ENCODE assay signal across 8 cellular contexts in the genomic region with DNA sequence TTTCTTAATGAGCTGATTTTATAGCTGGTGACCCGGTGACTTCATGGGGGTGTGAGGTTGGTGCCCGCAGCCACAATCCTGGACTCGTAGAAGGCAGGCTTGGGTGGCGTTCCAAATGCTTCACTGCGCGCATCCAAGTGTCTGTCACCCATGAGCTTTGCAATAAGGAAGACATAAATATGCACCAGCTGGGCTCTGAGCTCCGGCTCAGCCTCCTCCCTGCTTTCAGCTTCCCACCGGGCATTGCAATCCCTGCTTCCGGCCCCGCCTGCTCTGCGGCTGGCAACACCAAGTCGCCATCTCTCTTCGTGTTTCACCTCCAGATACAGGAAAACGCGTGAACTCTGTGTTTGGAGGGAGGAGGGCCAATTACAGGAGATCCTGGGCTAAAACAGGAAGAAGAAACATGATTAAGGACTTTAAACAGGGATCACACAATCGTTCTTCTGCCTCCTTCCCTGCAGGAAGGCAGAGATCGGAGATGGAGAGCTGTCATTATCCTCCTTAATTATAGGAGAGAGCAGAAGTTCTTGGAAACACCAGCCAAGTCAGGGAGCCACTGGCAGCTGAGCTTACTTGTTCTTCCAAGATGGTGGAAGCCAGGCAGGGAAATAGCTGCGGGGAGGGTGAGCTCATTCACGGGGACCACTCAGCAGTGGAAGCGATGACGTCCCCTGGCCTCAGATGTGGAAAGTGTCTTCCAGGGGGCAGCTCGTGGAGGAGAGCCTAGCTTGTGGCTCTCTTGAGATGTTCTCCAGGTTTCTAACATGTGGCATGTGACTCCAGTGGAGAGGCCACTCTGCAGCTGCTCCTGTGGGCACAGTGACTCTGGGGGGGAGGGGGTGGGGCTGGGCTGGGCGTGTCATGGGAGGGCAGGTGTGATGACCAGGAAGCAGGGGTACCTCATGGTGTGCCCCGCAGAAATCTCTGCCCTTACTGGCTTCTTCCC.
A peak's percentile ranks its signal among the peaks of the same experiment; 100 is the strongest.
DNase-seq lines count a peak whose midpoint lies in the region; ATAC-seq and TF ChIP-seq lines count a peak whose summit lies in the region.

No MANE protein-coding gene starts in this region.

- H3K4me3 Mint-ChIP-seq in neural crest cell (no peak overlapping the region), natural killer cell (no peak overlapping the region)
- no peak overlapping the region for H3K4me3 Mint-ChIP-seq in activated T-helper 1 cell treated with anti-CD3 and anti-CD28 coated beads, Interleukin-12 subunit alpha, Interleukin-12 subunit beta, Interleukin-2, Interleukin-4 antibody, amounts not matched to agents 30 ng/mL and 10 ng/mL and 1 ng/mL, durations not matched to agents 14 hours and 24 hours and 36 hours

- intact Hi-C loops in natural killer cell (cut with micrococcal nuclease) = no loop called here
- intact Hi-C loops in activated T-helper 1 cell treated with anti-CD3 and anti-CD28 coated beads, Interleukin-12 subunit alpha, Interleukin-12 subunit beta, Interleukin-2, Interleukin-4 antibody, amounts not matched to agents 30 ng/mL and 10 ng/mL and 1 ng/mL, durations not matched to agents 14 hours and 24 hours and 36 hours (cut with micrococcal nuclease) = no loop called here

- H3K9me3 Mint-ChIP-seq in neural crest cell (no peaks in the 10 kb centered on the region), natural killer cell (no peaks in the 10 kb centered on the region)
- H3K9me3 Mint-ChIP-seq in activated T-helper 1 cell treated with anti-CD3 and anti-CD28 coated beads, Interleukin-12 subunit alpha, Interleukin-12 subunit beta, Interleukin-2, Interleukin-4 antibody, amounts not matched to agents 30 ng/mL and 10 ng/mL and 1 ng/mL, durations not matched to agents 14 hours and 24 hours and 36 hours = peaks cover 5% of the 10 kb centered on the region

- DNase-seq in GM12864 (ENCODE audit: low read depth) (no peak), WERI-Rb-1 (peak; percentile 71), neural crest cell (ENCODE audit: low read depth, low spot score) (no peak), natural killer cell (no peak), SKM-1 treated with dmso at 0.1 percent for 144 hours (lab: John Stamatoyannopoulos, UW; ENCODE audit: unreplicated experiment) (no peak)
- no peak for DNase-seq in activated T-helper 1 cell treated with anti-CD3 and anti-CD28 coated beads, Interleukin-12 subunit alpha, Interleukin-12 subunit beta, Interleukin-2, Interleukin-4 antibody, amounts not matched to agents 30 ng/mL and 10 ng/mL and 1 ng/mL, durations not matched to agents 14 hours and 24 hours and 36 hours (ENCODE audit: low spot score)

- H3K27me3 Mint-ChIP-seq in neural crest cell (ENCODE audit: low read depth) = no peaks in the 10 kb centered on the region
- no peaks in the 10 kb centered on the region for H3K27me3 Mint-ChIP-seq in natural killer cell (ENCODE audit: low read depth in 2 of 2)
- peaks cover 3% of the 10 kb centered on the region for H3K27me3 Mint-ChIP-seq in activated T-helper 1 cell treated with anti-CD3 and anti-CD28 coated beads, Interleukin-12 subunit alpha, Interleukin-12 subunit beta, Interleukin-2, Interleukin-4 antibody, amounts not matched to agents 30 ng/mL and 10 ng/mL and 1 ng/mL, durations not matched to agents 14 hours and 24 hours and 36 hours (ENCODE audit: insufficient read depth)

- peaks cover 5% of the 10 kb centered on the region for H3K4me1 Mint-ChIP-seq in neural crest cell
- H3K4me1 Mint-ChIP-seq in natural killer cell = peaks cover 51 to 62% of the 10 kb centered on the region in 2 donors
- peaks cover 16% of the 10 kb centered on the region for H3K4me1 Mint-ChIP-seq in activated T-helper 1 cell treated with anti-CD3 and anti-CD28 coated beads, Interleukin-12 subunit alpha, Interleukin-12 subunit beta, Interleukin-2, Interleukin-4 antibody, amounts not matched to agents 30 ng/mL and 10 ng/mL and 1 ng/mL, durations not matched to agents 14 hours and 24 hours and 36 hours (ENCODE audit: low read depth)

- peak overlapping the region; percentile 34 for H3K4me3 ChIP-seq in GM12864 (ENCODE audit: low read depth, low read length)
- H3K4me3 ChIP-seq in WERI-Rb-1 (ENCODE audit: low read depth, low read length) = peak overlapping the region; percentile 67

- H3K36me3 Mint-ChIP-seq in neural crest cell (ENCODE audit: low read depth) (peaks cover 2% of the 10 kb centered on the region), natural killer cell (no peaks in the 10 kb centered on the region)
- H3K36me3 Mint-ChIP-seq in activated T-helper 1 cell treated with anti-CD3 and anti-CD28 coated beads, Interleukin-12 subunit alpha, Interleukin-12 subunit beta, Interleukin-2, Interleukin-4 antibody, amounts not matched to agents 30 ng/mL and 10 ng/mL and 1 ng/mL, durations not matched to agents 14 hours and 24 hours and 36 hours (ENCODE audit: low read depth) = peaks cover 2% of the 10 kb centered on the region

- TF ChIP-seq CTCF in GM12864 (IDR thresholded peaks at IDR 0.05; ENCODE audit: low read depth, low read length, missing control alignments) (no peak), WERI-Rb-1 (IDR thresholded peaks at IDR 0.05; ENCODE audit: low read depth, low read length) (no peak), neural crest cell (conservative IDR thresholded peaks at IDR 0.05) (no peak), natural killer cell (IDR thresholded peaks at IDR 0.05) (no peak)

- H3K27ac Mint-ChIP-seq in neural crest cell (ENCODE audit: unreplicated experiment) (peak overlapping the region; percentile 50), natural killer cell (no peak overlapping the region)
- no peak overlapping the region for H3K27ac Mint-ChIP-seq in activated T-helper 1 cell treated with anti-CD3 and anti-CD28 coated beads, Interleukin-12 subunit alpha, Interleukin-12 subunit beta, Interleukin-2, Interleukin-4 antibody, amounts not matched to agents 30 ng/mL and 10 ng/mL and 1 ng/mL, durations not matched to agents 14 hours and 24 hours and 36 hours

- H3K36me3 ChIP-seq in WERI-Rb-1 = no peaks in the 10 kb centered on the region

- H3K27ac ChIP-seq in WERI-Rb-1 = peak overlapping the region; percentile 72

- no peaks in the 10 kb centered on the region for H3K9me3 ChIP-seq in WERI-Rb-1 (ENCODE audit: severe bottlenecking)

- H3K27me3 ChIP-seq in WERI-Rb-1 (ENCODE audit: insufficient read depth, low read depth, severe bottlenecking) = no peaks in the 10 kb centered on the region

- ATAC-seq in HG03066 (IDR thresholded peaks at IDR 0.05; ENCODE audit: low read depth, unreplicated experiment) = peak; percentile 19
- no peak for ATAC-seq in natural killer cell
- no peak for ATAC-seq in GM18519 (IDR thresholded peaks at IDR 0.05; ENCODE audit: low FRiP score, unreplicated experiment)
